In the genomic region with DNA sequence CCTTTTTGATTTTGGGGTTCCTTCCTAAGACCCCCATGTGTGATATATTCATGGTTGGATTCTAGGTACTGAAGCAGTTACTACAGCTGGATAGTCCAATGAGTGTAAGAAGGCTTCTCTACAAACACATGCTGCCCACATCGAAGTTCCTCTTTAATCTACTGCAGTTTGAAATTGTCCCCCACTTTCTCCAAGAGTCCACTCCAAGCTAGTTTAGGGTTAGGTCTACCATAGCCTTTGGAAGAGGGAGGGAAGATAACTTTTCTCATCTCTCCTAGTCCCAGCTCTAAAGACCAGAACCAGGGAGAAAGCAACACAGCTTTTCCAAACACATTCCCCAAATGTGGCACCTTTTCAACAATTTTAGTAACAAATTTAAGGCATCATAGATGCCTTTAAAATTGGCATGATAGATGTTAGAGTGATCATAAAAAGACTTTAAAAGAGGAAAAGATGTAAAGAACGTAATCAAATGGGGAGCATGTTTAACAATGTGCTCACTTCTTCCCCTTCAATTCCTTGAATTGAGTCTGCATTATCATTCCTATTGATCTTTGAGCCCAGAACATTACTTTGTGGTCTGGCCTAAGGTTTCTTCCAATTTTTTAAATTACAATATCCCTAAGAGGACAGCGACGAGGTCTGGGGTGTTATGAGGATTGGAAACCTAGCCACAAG, we compare ENCODE assay signal across 2 cellular contexts.
TF ChIP-seq lines count a peak whose summit lies in the region.

No MANE protein-coding gene starts in this region.

TF ChIP-seq in SK-N-SH, 30 proteins besides CTCF, POLR2A, EP300 and RAD21 (continued from another document):
- no peak for TF ChIP-seq REST (IDR thresholded peaks at IDR 0.05; ENCODE audit: low read depth, low read length)
- no peak for TF ChIP-seq EZH2phosphoT487 (IDR thresholded peaks at IDR 0.05; ENCODE audit: borderline replicate concordance, low read depth)
- no peak for TF ChIP-seq TEAD4 (IDR thresholded peaks at IDR 0.05; ENCODE audit: borderline replicate concordance, insufficient read depth)
- no peak for TF ChIP-seq ELF1 (IDR thresholded peaks at IDR 0.05)
- no peak for TF ChIP-seq FOSL2 (IDR thresholded peaks at IDR 0.05; ENCODE audit: borderline replicate concordance, low read depth)
- no peak for TF ChIP-seq MXI1 (IDR thresholded peaks at IDR 0.05; ENCODE audit: low read depth, low read length)
- no peak for TF ChIP-seq RFX5 (IDR thresholded peaks at IDR 0.05; ENCODE audit: low read length)
- no peak for TF ChIP-seq IRF3 (IDR thresholded peaks at IDR 0.05; ENCODE audit: low read depth, low read length)
- TF ChIP-seq FOXJ3 (CRISPR knock-in tag; IDR thresholded peaks at IDR 0.05), result no peak
- no peak for TF ChIP-seq GATA2 (CRISPR knock-in tag; IDR thresholded peaks at IDR 0.05)
- no peak for TF ChIP-seq NFIC (IDR thresholded peaks at IDR 0.05; ENCODE audit: borderline replicate concordance)
- no peak for TF ChIP-seq MEF2A (IDR thresholded peaks at IDR 0.05; ENCODE audit: borderline replicate concordance, low read depth)

TF ChIP-seq in SK-N-SH treated with all-trans-retinoic acid at 6 μM for 48 hours, 23 proteins besides CTCF, POLR2A, EP300 and RAD21 (continued from another document):
- TF ChIP-seq, protein P1, sequence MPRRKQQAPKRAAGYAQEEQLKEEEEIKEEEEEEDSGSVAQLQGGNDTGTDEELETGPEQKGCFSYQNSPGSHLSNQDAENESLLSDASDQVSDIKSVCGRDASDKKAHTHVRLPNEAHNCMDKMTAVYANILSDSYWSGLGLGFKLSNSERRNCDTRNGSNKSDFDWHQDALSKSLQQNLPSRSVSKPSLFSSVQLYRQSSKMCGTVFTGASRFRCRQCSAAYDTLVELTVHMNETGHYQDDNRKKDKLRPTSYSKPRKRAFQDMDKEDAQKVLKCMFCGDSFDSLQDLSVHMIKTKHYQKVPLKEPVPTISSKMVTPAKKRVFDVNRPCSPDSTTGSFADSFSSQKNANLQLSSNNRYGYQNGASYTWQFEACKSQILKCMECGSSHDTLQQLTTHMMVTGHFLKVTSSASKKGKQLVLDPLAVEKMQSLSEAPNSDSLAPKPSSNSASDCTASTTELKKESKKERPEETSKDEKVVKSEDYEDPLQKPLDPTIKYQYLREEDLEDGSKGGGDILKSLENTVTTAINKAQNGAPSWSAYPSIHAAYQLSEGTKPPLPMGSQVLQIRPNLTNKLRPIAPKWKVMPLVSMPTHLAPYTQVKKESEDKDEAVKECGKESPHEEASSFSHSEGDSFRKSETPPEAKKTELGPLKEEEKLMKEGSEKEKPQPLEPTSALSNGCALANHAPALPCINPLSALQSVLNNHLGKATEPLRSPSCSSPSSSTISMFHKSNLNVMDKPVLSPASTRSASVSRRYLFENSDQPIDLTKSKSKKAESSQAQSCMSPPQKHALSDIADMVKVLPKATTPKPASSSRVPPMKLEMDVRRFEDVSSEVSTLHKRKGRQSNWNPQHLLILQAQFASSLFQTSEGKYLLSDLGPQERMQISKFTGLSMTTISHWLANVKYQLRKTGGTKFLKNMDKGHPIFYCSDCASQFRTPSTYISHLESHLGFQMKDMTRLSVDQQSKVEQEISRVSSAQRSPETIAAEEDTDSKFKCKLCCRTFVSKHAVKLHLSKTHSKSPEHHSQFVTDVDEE (CRISPR knock-in tag; IDR thresholded peaks at IDR 0.05), result no peak
- no peak for TF ChIP-seq POU6F1 (CRISPR knock-in tag; IDR thresholded peaks at IDR 0.05; ENCODE audit: borderline replicate concordance, low read depth)
- no peak for TF ChIP-seq ARNTL (CRISPR knock-in tag; IDR thresholded peaks at IDR 0.05; ENCODE audit: borderline replicate concordance, low read depth)
